In genomic region chr1:213656039-213656438, GRCh38 we compare ENCODE assay signal across 30 cellular contexts.
"Had no signal": no experiment of that assay in that cellular context is flagged by ENCODE, and none has a peak within 500 bp of the region (broad histone marks: within the 10 kb centered on the region; RNA-seq: fewer than 3 reads in every experiment).

No MANE protein-coding gene starts in this region.

- FAIRE-seq: islet of Langerhans, kidney, pancreas, small intestine had no signal

- H3K27ac ChIP-seq: left lung, lower lobe of right lung, pancreas, prostate gland, sigmoid colon, spleen, suprapubic skin, thoracic aorta, tibial artery, upper lobe of left lung, vagina had no signal

- H3K9me3 ChIP-seq: left lung, lower lobe of right lung, pancreas, prostate gland, sigmoid colon, spleen, suprapubic skin, thoracic aorta, tibial artery, upper lobe of left lung, vagina had no signal

- H3K9me3 Mint-ChIP-seq: immature natural killer cell; naive thymus-derived CD8-positive, alpha-beta T cell; nephron; neural crest cell; stimulated activated effector memory CD8-positive, alpha-beta T cell treated with anti-CD3 and anti-CD28 coated beads, Interleukin-12 subunit alpha, Interleukin-12 subunit beta, amount 100 ng/mL, for 72 hours; stimulated activated naive CD8-positive, alpha-beta T cell treated with anti-CD3 and anti-CD28 coated beads, Interleukin-15, Interleukin-2, amounts not matched to agents 100 ng/mL and 50 ng/mL, for 24 hours had no signal

- H3K36me3 Mint-ChIP-seq: immature natural killer cell; naive thymus-derived CD8-positive, alpha-beta T cell; stimulated activated effector memory CD8-positive, alpha-beta T cell treated with anti-CD3 and anti-CD28 coated beads, Interleukin-12 subunit alpha, Interleukin-12 subunit beta, amount 100 ng/mL, for 72 hours had no signal

- H3K4me3 Mint-ChIP-seq: immature natural killer cell; naive thymus-derived CD8-positive, alpha-beta T cell; nephron; neural crest cell; stimulated activated effector memory CD8-positive, alpha-beta T cell treated with anti-CD3 and anti-CD28 coated beads, Interleukin-12 subunit alpha, Interleukin-12 subunit beta, amount 100 ng/mL, for 72 hours; stimulated activated naive CD8-positive, alpha-beta T cell treated with anti-CD3 and anti-CD28 coated beads, Interleukin-15, Interleukin-2, amounts not matched to agents 100 ng/mL and 50 ng/mL, for 24 hours had no signal

- H3K4me1 ChIP-seq: left lung, lower lobe of right lung, prostate gland, spleen, suprapubic skin, tibial artery, upper lobe of left lung, vagina had no signal

- H3K36me3 ChIP-seq: left lung, lower lobe of right lung, pancreas, prostate gland, sigmoid colon, spleen, suprapubic skin, thoracic aorta, tibial artery, upper lobe of left lung, vagina had no signal

- ATAC-seq: left lung; lower lobe of right lung; naive thymus-derived CD8-positive, alpha-beta T cell; pancreas; right cardiac atrium; stimulated activated effector memory CD8-positive, alpha-beta T cell treated with anti-CD3 and anti-CD28 coated beads, Interleukin-12 subunit alpha, Interleukin-12 subunit beta, amount 100 ng/mL, for 72 hours had no signal

- H3K27me3 ChIP-seq: left lung, pancreas, sigmoid colon, spleen, suprapubic skin, tibial artery, upper lobe of left lung, vagina had no signal

- H3K4me3 ChIP-seq: left lung, lower lobe of right lung, pancreas, prostate gland, sigmoid colon, spleen, suprapubic skin, thoracic aorta, tibial artery, upper lobe of left lung, vagina had no signal

- DNase-seq: hypothalamus; immature natural killer cell; kidney; left colon; left lung; lower lobe of right lung; mammary epithelial cell; mesenchymal stem cell; naive thymus-derived CD8-positive, alpha-beta T cell; nucleus accumbens; pancreas; posterior cingulate gyrus; retina; right cardiac atrium; sigmoid colon; spleen; stimulated activated CD4-positive, alpha-beta T cell treated with anti-CD3 and anti-CD28 coated beads, Interleukin-4, amount 100 ng/mL, for 24 hours; stimulated activated naive CD4-positive, alpha-beta T cell; tibial artery; upper lobe of left lung had no signal

- H3K4me1 Mint-ChIP-seq: immature natural killer cell; naive thymus-derived CD8-positive, alpha-beta T cell; nephron; stimulated activated effector memory CD8-positive, alpha-beta T cell treated with anti-CD3 and anti-CD28 coated beads, Interleukin-12 subunit alpha, Interleukin-12 subunit beta, amount 100 ng/mL, for 72 hours had no signal

- H3K27ac Mint-ChIP-seq: immature natural killer cell; naive thymus-derived CD8-positive, alpha-beta T cell; nephron; stimulated activated effector memory CD8-positive, alpha-beta T cell treated with anti-CD3 and anti-CD28 coated beads, Interleukin-12 subunit alpha, Interleukin-12 subunit beta, amount 100 ng/mL, for 72 hours; stimulated activated naive CD8-positive, alpha-beta T cell treated with anti-CD3 and anti-CD28 coated beads, Interleukin-15, Interleukin-2, amounts not matched to agents 100 ng/mL and 50 ng/mL, for 24 hours had no signal
